In the genomic region with DNA sequence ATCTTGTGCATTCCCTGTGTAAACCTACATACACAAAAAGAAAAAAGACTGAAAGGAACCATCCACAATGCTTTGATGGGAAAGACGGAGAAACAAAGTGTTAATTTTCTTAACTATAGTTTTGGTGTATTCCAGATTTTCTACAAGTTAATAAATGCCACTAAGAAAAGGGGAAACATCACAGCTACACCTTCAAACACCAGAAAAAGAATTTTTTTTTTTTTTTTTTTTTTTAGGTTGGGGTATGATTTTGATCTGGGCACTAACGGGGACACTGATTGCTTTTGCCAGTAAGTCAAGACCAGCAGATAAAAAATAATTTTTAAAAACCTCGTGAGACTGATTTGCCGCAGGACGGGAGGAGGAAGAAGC, we compare ENCODE assay signal across 9 cellular contexts. TPM values are rescaled to one million over a fixed set of nuclear protein-coding genes. Genes with fewer than 3 reads are reported as not detected.
DNase-seq lines count a peak whose midpoint lies in the region; ATAC-seq and TF ChIP-seq lines count a peak whose summit lies in the region.
"Had no signal": no experiment of that assay in that cellular context is flagged by ENCODE, and none has a peak within 500 bp of the region (broad histone marks: within the 10 kb centered on the region; RNA-seq: fewer than 3 reads in every experiment).

No MANE protein-coding gene starts in this region.

- no peaks in the 10 kb centered on the region for H3K9me2 ChIP-seq in PC-3 (replicated peaks; ENCODE audit: low read length)

- no peak for DNase-seq in DND-41
- DNase-seq in PC-3, result no peak
- DNase-seq in epithelial cell of prostate (ENCODE audit: low read depth, low spot score), result no peak
- no peak for DNase-seq in COLO668 (lab: John Stamatoyannopoulos, UW; ENCODE audit: unreplicated experiment)
- no peak for DNase-seq in SK-N-DZ (ENCODE audit: low spot score)
- DNase-seq in stimulated activated CD8-positive, alpha-beta memory T cell treated with anti-CD3 and anti-CD28 coated beads, Interleukin-4, amount 100 ng/mL, for 48 hours, result no peak

- H2AFZ ChIP-seq in DND-41 (ENCODE audit: low read depth, low read length), result peak overlapping the region; percentile 97
- peak overlapping the region; percentile 96 for H2AFZ ChIP-seq in PC-3 (ENCODE audit: low read length)
- H2AFZ ChIP-seq in parathyroid adenoma, result peak overlapping the region; percentile 91

- POLR2A ChIA-PET in PC-3 (lab: Charles Lee; ENCODE audit: unreplicated experiment), result interaction anchor here (0.5 kb wide), 1 partner anchor 31 kb away, joined by 3 read pairs; no protein-coding TSS in a partner anchor

- CTCF ChIA-PET in PC-3 (lab: Charles Lee), result interaction anchor here (0.6 to 1.9 kb wide), 4 partner anchors 12 to 300 kb away, joined by 3 to 12 read pairs (median 6); a partner anchor contains a TSS

- H3K27ac ChIP-seq in DND-41 (ENCODE audit: low read length) (peak overlapping the region; percentile 82), PC-3 (ENCODE audit: low read length) (peak overlapping the region; percentile 82), epithelial cell of prostate (peak overlapping the region; percentile 80), parathyroid adenoma (peak overlapping the region; percentile 94)

- no peaks in the 10 kb centered on the region for H3K9me3 ChIP-seq in DND-41 (ENCODE audit: insufficient read depth, low read length, severe bottlenecking)
- H3K9me3 ChIP-seq in PC-3 (ENCODE audit: low read length), result no peaks in the 10 kb centered on the region
- H3K9me3 ChIP-seq in parathyroid adenoma (ENCODE audit: control insufficient read depth, low read length), result no peaks in the 10 kb centered on the region

- intact Hi-C loops in PC-3 (cut with micrococcal nuclease), result loop anchor here (1.0 kb wide), 1 partner anchor 12 kb away; a partner anchor contains a TSS

- no peak for ATAC-seq in DND-41 (ENCODE audit: insufficient read depth, low read depth)
- ATAC-seq in PC-3, result no peak
- no peak for ATAC-seq in GM21447 (IDR thresholded peaks at IDR 0.05; ENCODE audit: unreplicated experiment)

- H3K79me2 ChIP-seq in DND-41 (ENCODE audit: insufficient read depth, low read length) (no peaks in the 10 kb centered on the region), PC-3 (ENCODE audit: low read length) (peaks cover 11% of the 10 kb centered on the region), parathyroid adenoma (no peaks in the 10 kb centered on the region)

- H3K36me3 ChIP-seq in DND-41 (ENCODE audit: insufficient read depth, low read length) (no peaks in the 10 kb centered on the region), PC-3 (ENCODE audit: low read depth, low read length) (peaks cover 13% of the 10 kb centered on the region; the same call in 1 of the 2 replicates), parathyroid adenoma (ENCODE audit: control insufficient read depth, insufficient read depth, low read length) (no peaks in the 10 kb centered on the region)

- H4K20me1 ChIP-seq in DND-41 (ENCODE audit: insufficient read depth, low read length) (no peaks in the 10 kb centered on the region), PC-3 (ENCODE audit: low read length) (no peaks in the 10 kb centered on the region)

- peaks cover 21% of the 10 kb centered on the region for H3K4me1 ChIP-seq in DND-41 (ENCODE audit: insufficient read depth, low read length)
- peaks cover 15% of the 10 kb centered on the region for H3K4me1 ChIP-seq in PC-3 (ENCODE audit: insufficient read depth, low read length)
- no peaks in the 10 kb centered on the region for H3K4me1 ChIP-seq in parathyroid adenoma

- no peak for TF ChIP-seq CTCF in DND-41 (IDR thresholded peaks at IDR 0.05; ENCODE audit: borderline replicate concordance, extremely low read depth, low read length, poor library complexity, severe bottlenecking)
- TF ChIP-seq CTCF in PC-3 (conservative IDR thresholded peaks at IDR 0.05; ENCODE audit: low read depth, low read length), result no peak
- TF ChIP-seq CTCF in parathyroid adenoma (IDR thresholded peaks at IDR 0.05), result no peak

- H3K4me3 ChIP-seq in DND-41 (ENCODE audit: low read depth in 1 of 2, low read length in 2 of 2) (peak overlapping the region; percentile 40 to 74; a peak in 3 of 4 replicates), PC-3 (ENCODE audit: low read length) (peak overlapping the region; percentile 78), parathyroid adenoma (ENCODE audit: low read depth, low read length) (peak overlapping the region; percentile 77)

- no peaks in the 10 kb centered on the region for H3K27me3 ChIP-seq in DND-41 (ENCODE audit: insufficient read depth, low read length, poor library complexity)
- H3K27me3 ChIP-seq in PC-3 (ENCODE audit: low read length), result no peaks in the 10 kb centered on the region
- no peaks in the 10 kb centered on the region for H3K27me3 ChIP-seq in parathyroid adenoma (ENCODE audit: control insufficient read depth, insufficient read depth, low read length)

- H3K9ac ChIP-seq in DND-41 (ENCODE audit: low read depth, low read length), result peak overlapping the region; percentile 55
- H3K9ac ChIP-seq in PC-3 (ENCODE audit: low read length), result peak overlapping the region; percentile 84
- H3K9ac ChIP-seq in parathyroid adenoma, result no peak overlapping the region

- H3K4me2 ChIP-seq in DND-41 (ENCODE audit: insufficient read depth, low read length), result peak overlapping the region; percentile 77
- H3K4me2 ChIP-seq in PC-3 (ENCODE audit: low read length), result peak overlapping the region; percentile 83
- H3K4me2 ChIP-seq in parathyroid adenoma (ENCODE audit: low read length), result peak overlapping the region; percentile 81

- no TSS peak for BruUV-seq in PC-3 (replicated peaks; lab: Mats Ljungman, UMichigan)

- no peaks in the 10 kb centered on the region for H3F3A ChIP-seq in PC-3 (ENCODE audit: low read length, unreplicated experiment)

RNA-seq across cellular contexts. Expression of a gene that starts 0.3 kb away (rescaled TPM):
- 45.1 and 45.3 TPM in 2 replicates for total RNA-seq in PC-3 (2014; rRNA removed)
- polyA plus RNA-seq in SK-N-DZ (2014; cell fraction: cytosol; rRNA removed), result 12.7 and 17.4 TPM in 2 replicates
- polyA plus RNA-seq in SK-N-DZ (2014; cell fraction: nucleus; rRNA removed), result 3.3 and 6.6 TPM in 2 replicates

RNA-seq across cellular contexts. Expression of a gene that starts 12.6 kb away (rescaled TPM):
- total RNA-seq in PC-3 (2014; rRNA removed), result 5.0 and 5.1 TPM in 2 replicates
- polyA plus RNA-seq in SK-N-DZ (2014; cell fraction: cytosol; rRNA removed), result 8.6 and 11.6 TPM in 2 replicates
- polyA plus RNA-seq in SK-N-DZ (2014; cell fraction: nucleus; rRNA removed), result 13.4 and 14.6 TPM in 2 replicates

RNA-seq across cellular contexts. Expression of a gene that starts 59.6 kb away (rescaled TPM):
- total RNA-seq in PC-3 (2014; rRNA removed), result 0.84 TPM in 1 of 2 replicates, not detected in the other
- not detected in 2 replicates for polyA plus RNA-seq in SK-N-DZ (2014; cell fraction: cytosol; rRNA removed)
- polyA plus RNA-seq in SK-N-DZ (2014; cell fraction: nucleus; rRNA removed), result not detected in 2 replicates
- total RNA-seq: T-helper 1 cell treated with Interleukin-12 subunit alpha and Interleukin-12 subunit beta and Interleukin-4 antibody, amounts not matched to agents 30 ng/mL and 1 ng/mL, for 36 hours had no signal
